9 cellular contexts compared by ENCODE assay signal in genomic region chr19:15194938-15195337, GRCh38. TPM values are rescaled to one million over a fixed set of nuclear protein-coding genes. Genes with fewer than 3 reads are reported as not detected.
DNase-seq lines count a peak whose midpoint lies in the region; ATAC-seq and TF ChIP-seq lines count a peak whose summit lies in the region.
"Had no signal": no experiment of that assay in that cellular context is flagged by ENCODE, and none has a peak within 500 bp of the region (broad histone marks: within the 10 kb centered on the region; RNA-seq: fewer than 3 reads in every experiment).

No MANE protein-coding gene starts in this region.

- H3K9me2 ChIP-seq in GM23338 (ENCODE audit: insufficient read depth): no peaks in the 10 kb centered on the region

- no peak overlapping the region for H2AFZ ChIP-seq in GM23338

- H3K9me3 ChIP-seq in body of pancreas: no peaks in the 10 kb centered on the region
- H3K9me3 ChIP-seq: SJSA1 had no signal

- 0 out of 2 replicates have a peak overlapping the region, but pooled peaks have one; percentile 47 for H3K27ac Mint-ChIP-seq in GM23338
- H3K27ac Mint-ChIP-seq in stimulated activated naive B cell treated with anti-CD40 and anti-IgM and Interleukin-4, amounts not matched to agents 10 μg/mL and 1 μg/mL and 100 μg/mL, for 72 hours: peak overlapping the region; percentile 31
- H3K27ac Mint-ChIP-seq in activated CD4-positive, alpha-beta memory T cell treated with anti-CD3 and anti-CD28 coated beads for 36 hours: no peak overlapping the region

- 59 to 63% methylated on average over 6 of the region's 6 CpGs for WGBS in body of pancreas, 2 donors

- peaks cover 27% of the 10 kb centered on the region for H4K20me1 ChIP-seq in GM23338 (replicated peaks; ENCODE audit: insufficient read depth)

- DNase-seq in GM23338 (ENCODE audit: low spot score): no peak
- DNase-seq in body of pancreas: peak in 3 of 4 donors; percentile 24 to 46 (median 25)
- DNase-seq in stimulated activated naive B cell treated with anti-CD40 and anti-IgM and Interleukin-4, amounts not matched to agents 10 μg/mL and 1 μg/mL and 100 μg/mL, for 72 hours: no peak
- DNase-seq in NCI-H524 treated with DMSO at 0.1 percent for 48 hours (lab: John Stamatoyannopoulos, UW): no peak
- no peak for DNase-seq in activated CD4-positive, alpha-beta memory T cell treated with anti-CD3 and anti-CD28 coated beads for 36 hours

- H3F3A ChIP-seq in GM23338 (replicated peaks; ENCODE audit: low read depth): peaks cover 29% of the 10 kb centered on the region

- H3K27me3 Mint-ChIP-seq in GM23338 (ENCODE audit: insufficient read depth, low read depth, poor library complexity): peaks cover 17% of the 10 kb centered on the region
- H3K27me3 Mint-ChIP-seq in stimulated activated naive B cell treated with anti-CD40 and anti-IgM and Interleukin-4, amounts not matched to agents 10 μg/mL and 1 μg/mL and 100 μg/mL, for 72 hours: peaks cover 59 to 73% of the 10 kb centered on the region in 2 donors
- H3K27me3 Mint-ChIP-seq in activated CD4-positive, alpha-beta memory T cell treated with anti-CD3 and anti-CD28 coated beads for 36 hours: peaks cover 60% of the 10 kb centered on the region

- peaks cover 19% of the 10 kb centered on the region for H3K36me3 ChIP-seq in GM23338 (ENCODE audit: insufficient read depth)
- no peaks in the 10 kb centered on the region for H3K36me3 ChIP-seq in body of pancreas (replicated peaks in 1 of 2; ENCODE audit: insufficient read depth in 1 of 2, low read depth in 2 of 2)

- intact Hi-C loops in body of pancreas (cut with DNase I): no loop called here
- intact Hi-C loops in activated CD4-positive, alpha-beta memory T cell treated with anti-CD3 and anti-CD28 coated beads for 36 hours (cut with micrococcal nuclease): no loop called here

- TF ChIP-seq POLR2A in body of pancreas (IDR thresholded peaks at IDR 0.05): no peak

- CTCF ChIA-PET in activated CD4-positive, alpha-beta memory T cell treated with anti-CD3 and anti-CD28 coated beads for 36 hours (lab: Charles Lee): no interaction called here

- H3K27ac ChIP-seq in GM23338 (ENCODE audit: low read depth) (no peak overlapping the region), body of pancreas (peak overlapping the region; percentile 78 to 86 (median 83))

- TF ChIP-seq CTCF in GM23338 (conservative IDR thresholded peaks at IDR 0.05; ENCODE audit: low read depth in 2 of 2): no peak
- TF ChIP-seq CTCF in body of pancreas (IDR thresholded peaks at IDR 0.05): no peak

- no peak for ATAC-seq in GM23338
- no peak for ATAC-seq in body of pancreas
- ATAC-seq in stimulated activated naive B cell treated with anti-CD40 and anti-IgM and Interleukin-4, amounts not matched to agents 10 μg/mL and 1 μg/mL and 100 μg/mL, for 72 hours (replicated peaks): peak in 1 of 2 donors; percentile 28
- no peak for ATAC-seq in GM18867 (IDR thresholded peaks at IDR 0.05; ENCODE audit: unreplicated experiment)
- no peak for ATAC-seq in HG02623 (IDR thresholded peaks at IDR 0.05; ENCODE audit: unreplicated experiment)

- H3K4me2 ChIP-seq in GM23338: peak overlapping the region; percentile 79

- H3K4me3 ChIP-seq in GM23338 (peak overlapping the region; percentile 66), body of pancreas (no peak overlapping the region), iPS-11a (ENCODE audit: low read depth, low read length) (peak overlapping the region; percentile 37)

- H3K4me1 ChIP-seq in GM23338 (ENCODE audit: insufficient read depth): peaks cover 19% of the 10 kb centered on the region
- H3K4me1 ChIP-seq in body of pancreas: peaks cover 21% of the 10 kb centered on the region

- H3K4me1 Mint-ChIP-seq in GM23338: peaks cover 36% of the 10 kb centered on the region
- peaks cover 18 to 19% of the 10 kb centered on the region in 2 donors for H3K4me1 Mint-ChIP-seq in stimulated activated naive B cell treated with anti-CD40 and anti-IgM and Interleukin-4, amounts not matched to agents 10 μg/mL and 1 μg/mL and 100 μg/mL, for 72 hours
- peaks cover 11% of the 10 kb centered on the region for H3K4me1 Mint-ChIP-seq in activated CD4-positive, alpha-beta memory T cell treated with anti-CD3 and anti-CD28 coated beads for 36 hours (ENCODE audit: low read depth)

- H3K27me3 ChIP-seq in GM23338 (ENCODE audit: insufficient read depth): no peaks in the 10 kb centered on the region
- no peaks in the 10 kb centered on the region for H3K27me3 ChIP-seq in body of pancreas
- H3K27me3 ChIP-seq: SJSA1 had no signal

- H3K4me3 Mint-ChIP-seq in GM23338: peak overlapping the region; percentile 66
- peak overlapping the region; percentile 42 to 51 for H3K4me3 Mint-ChIP-seq in stimulated activated naive B cell treated with anti-CD40 and anti-IgM and Interleukin-4, amounts not matched to agents 10 μg/mL and 1 μg/mL and 100 μg/mL, for 72 hours
- H3K4me3 Mint-ChIP-seq in activated CD4-positive, alpha-beta memory T cell treated with anti-CD3 and anti-CD28 coated beads for 36 hours: no peak overlapping the region

- H3K36me3 Mint-ChIP-seq in GM23338 (ENCODE audit: low read depth): peaks cover 64% of the 10 kb centered on the region
- H3K36me3 Mint-ChIP-seq in stimulated activated naive B cell treated with anti-CD40 and anti-IgM and Interleukin-4, amounts not matched to agents 10 μg/mL and 1 μg/mL and 100 μg/mL, for 72 hours: peaks cover 4% of the 10 kb centered on the region in 2 donors
- no peaks in the 10 kb centered on the region for H3K36me3 Mint-ChIP-seq in activated CD4-positive, alpha-beta memory T cell treated with anti-CD3 and anti-CD28 coated beads for 36 hours

- no peaks in the 10 kb centered on the region; the same call in 2 of the 3 replicates for H3K9me3 Mint-ChIP-seq in GM23338
- no peaks in the 10 kb centered on the region for H3K9me3 Mint-ChIP-seq in stimulated activated naive B cell treated with anti-CD40 and anti-IgM and Interleukin-4, amounts not matched to agents 10 μg/mL and 1 μg/mL and 100 μg/mL, for 72 hours
- H3K9me3 Mint-ChIP-seq in activated CD4-positive, alpha-beta memory T cell treated with anti-CD3 and anti-CD28 coated beads for 36 hours: no peaks in the 10 kb centered on the region

- POLR2A ChIA-PET in activated CD4-positive, alpha-beta memory T cell treated with anti-CD3 and anti-CD28 coated beads for 36 hours (lab: Charles Lee): no interaction called here

- H3K79me2 ChIP-seq in GM23338 (replicated peaks; ENCODE audit: insufficient read depth): peaks cover 54% of the 10 kb centered on the region

RNA-seq across cellular contexts. Expression of gene NOTCH3, which starts 5.9 kb away (rescaled TPM):
- 151 and 172 TPM in 2 replicates for total RNA-seq in GM23338 (2014; rRNA removed; shearing (Covaris generic))
- 24.3 and 25.0 TPM in 2 replicates for polyA plus RNA-seq in GM23338 (2016; fragmentation: Nextera tagmentation; extraction: Ambion mirVana)
- 10 to 100 TPM; 20.2 to 33.9 TPM for total RNA-seq in body of pancreas
- total RNA-seq in activated CD4-positive, alpha-beta memory T cell treated with anti-CD3 and anti-CD28 coated beads for 36 hours: not detected

RNA-seq across cellular contexts. Expression of gene EPHX3, which starts 37.3 kb away (rescaled TPM):
- 15.0 and 24.8 TPM in 2 replicates for total RNA-seq in GM23338 (2014; rRNA removed; shearing (Covaris generic))
- 19.7 and 19.8 TPM in 2 replicates for polyA plus RNA-seq in GM23338 (2016; fragmentation: Nextera tagmentation; extraction: Ambion mirVana)
- not detected for total RNA-seq in body of pancreas
- total RNA-seq in activated CD4-positive, alpha-beta memory T cell treated with anti-CD3 and anti-CD28 coated beads for 36 hours: not detected

Comparison
In these comparisons a context has a peak if more than half of its experiments do, and no peak if none do; other contexts are left out.
1. DNase-seq: peak in body of pancreas (3 of 4); none in GM23338 (single experiment), stimulated activated naive B cell treated with anti-CD40 and anti-IgM and Interleukin-4, amounts not matched to agents 10 μg/mL and 1 μg/mL and 100 μg/mL, for 72 hours (single experiment), NCI-H524 treated with DMSO at 0.1 percent for 48 hours (single experiment) and activated CD4-positive, alpha-beta memory T cell treated with anti-CD3 and anti-CD28 coated beads for 36 hours (single experiment).
2. H3K4me3 ChIP-seq: peak in GM23338 (single experiment) and iPS-11a (single experiment); none in body of pancreas (0 of 2).
3. RNA of gene NOTCH3, which starts 5.9 kb away (total RNA-seq): 151 to 172 TPM in GM23338 and 20.2 to 33.9 TPM in body of pancreas; not detected in activated CD4-positive, alpha-beta memory T cell treated with anti-CD3 and anti-CD28 coated beads for 36 hours; every median in the first group is over 10 times any median in the second.
4. RNA of gene EPHX3, which starts 37.3 kb away (total RNA-seq): 15.0 to 24.8 TPM in GM23338; not detected in body of pancreas and not detected in activated CD4-positive, alpha-beta memory T cell treated with anti-CD3 and anti-CD28 coated beads for 36 hours; every median in the first group is over 10 times any median in the second.